In the genomic region with DNA sequence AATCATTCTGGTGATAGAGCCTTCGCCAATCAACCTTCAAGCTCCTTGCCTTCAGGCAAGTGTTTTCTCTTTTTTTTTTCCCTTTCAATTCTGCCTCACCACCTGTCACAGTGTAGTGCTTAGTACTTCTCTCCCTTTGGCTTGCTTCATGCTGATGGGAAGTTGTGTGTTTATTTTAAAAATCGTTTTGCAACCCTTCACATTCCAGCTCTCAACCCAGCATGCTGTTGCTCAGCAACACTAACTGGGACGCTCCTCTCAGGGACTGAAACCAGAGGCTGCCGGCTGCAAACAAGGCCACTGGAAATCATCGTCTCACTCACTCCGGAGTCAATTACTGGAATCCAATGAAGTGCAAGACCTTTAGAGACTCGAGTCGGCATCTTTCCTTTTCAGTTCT, we compare ENCODE assay signal across 7 cellular contexts.
DNase-seq lines count a peak whose midpoint lies in the region; ATAC-seq and TF ChIP-seq lines count a peak whose summit lies in the region.

No MANE protein-coding gene starts in this region.

- TF ChIP-seq CTCF in transverse colon (IDR thresholded peaks at IDR 0.05) = no peak
- TF ChIP-seq CTCF in foreskin keratinocyte (conservative IDR thresholded peaks at IDR 0.05) = no peak

- ATAC-seq in GM19452 (IDR thresholded peaks at IDR 0.05; ENCODE audit: unreplicated experiment) (no peak), foreskin keratinocyte (no peak)

- no peak for TF ChIP-seq EP300 in transverse colon (IDR thresholded peaks at IDR 0.05; ENCODE audit: low read depth)

- intact Hi-C loops in transverse colon (cut with DNase I; ENCODE audit: low total_unique reads) = no loop called here

- H3K9me3 ChIP-seq in transverse colon = no peaks in the 10 kb centered on the region

- H3K4me3 ChIP-seq in transverse colon = no peak overlapping the region

- DNase-seq in NCI-H1105 treated with DMSO at 0.1 percent for 48 hours (lab: John Stamatoyannopoulos, UW) = peak; percentile 94
- peak; percentile 89 for DNase-seq in astrocyte of the hippocampus (ENCODE audit: low read depth, low spot score)
- peak; percentile 58 for DNase-seq in kidney tubule cell (ENCODE audit: low spot score)
- DNase-seq in transverse colon = peak; percentile 8
- no peak for DNase-seq in T-helper 9 cell
- no peak for DNase-seq in foreskin keratinocyte

- 28 to 37% methylated on average over 8 of the region's 8 CpGs for WGBS in transverse colon (ENCODE audit: low coverage in 1 of 2), 2 donors

- H3K27ac ChIP-seq in transverse colon (peak overlapping the region in 1 of 4 donors; percentile 36), foreskin keratinocyte (no peak overlapping the region)

- in situ Hi-C loops in transverse colon (cut with MboI; ENCODE audit: low pct_ligation_motif_present in 1 of 4, low pct_unique_long_range_greater_than_20kb in 1 of 4, low sequenced_read_pairs in 3 of 4) = no loop called here

- H3K4me1 ChIP-seq in transverse colon = no peaks in the 10 kb centered on the region
- no peaks in the 10 kb centered on the region for H3K4me1 ChIP-seq in foreskin keratinocyte

- H3K27me3 ChIP-seq in transverse colon = no peaks in the 10 kb centered on the region
- no peaks in the 10 kb centered on the region for H3K27me3 ChIP-seq in foreskin keratinocyte

- TF ChIP-seq POLR2A in transverse colon (IDR thresholded peaks at IDR 0.05) = no peak

- no peaks in the 10 kb centered on the region for H3K36me3 ChIP-seq in transverse colon

Comparison
In these comparisons a context has a peak if more than half of its experiments do, and no peak if none do; other contexts are left out.
1. DNase-seq: peak in NCI-H1105 treated with DMSO at 0.1 percent for 48 hours (single experiment), astrocyte of the hippocampus (single experiment), kidney tubule cell (single experiment) and transverse colon (single experiment); none in T-helper 9 cell (single experiment) and foreskin keratinocyte (0 of 2).